ENCODE assay signal across 8 cellular contexts in genomic region chr12:80472912-80473500, GRCh38. TPM values are rescaled to one million over a fixed set of nuclear protein-coding genes. Genes with fewer than 3 reads are reported as not detected.
DNase-seq lines count a peak whose midpoint lies in the region; ATAC-seq, FAIRE-seq and TF ChIP-seq lines count a peak whose summit lies in the region.

No MANE protein-coding gene starts in this region.

- no peaks in the 10 kb centered on the region for H4K20me1 ChIP-seq in smooth muscle cell (ENCODE audit: low read depth)

- no peak overlapping the region for H3K27ac Mint-ChIP-seq in stimulated activated effector memory CD8-positive, alpha-beta T cell treated with anti-CD3 and anti-CD28 coated beads, Interleukin-12 subunit alpha, Interleukin-12 subunit beta, amount 100 ng/mL, for 72 hours

- no peaks in the 10 kb centered on the region for H3K79me2 ChIP-seq in smooth muscle cell (ENCODE audit: low read depth)

- H3K36me3 ChIP-seq in smooth muscle cell (ENCODE audit: low read depth), result no peaks in the 10 kb centered on the region

- peak overlapping the region; percentile 87 for H2AFZ ChIP-seq in smooth muscle cell (ENCODE audit: low read depth)

- no peaks in the 10 kb centered on the region for H3K4me1 ChIP-seq in smooth muscle cell (ENCODE audit: low read depth)

- ATAC-seq in stimulated activated effector memory CD8-positive, alpha-beta T cell treated with anti-CD3 and anti-CD28 coated beads, Interleukin-12 subunit alpha, Interleukin-12 subunit beta, amount 100 ng/mL, for 72 hours, result no peak

- no peak for FAIRE-seq in GM19239 (lab: Jason Lieb, UNC)

- H3K4me1 Mint-ChIP-seq in stimulated activated effector memory CD8-positive, alpha-beta T cell treated with anti-CD3 and anti-CD28 coated beads, Interleukin-12 subunit alpha, Interleukin-12 subunit beta, amount 100 ng/mL, for 72 hours, result no peaks in the 10 kb centered on the region

- no peak overlapping the region for H3K4me2 ChIP-seq in smooth muscle cell

- no peaks in the 10 kb centered on the region for H3K36me3 Mint-ChIP-seq in stimulated activated effector memory CD8-positive, alpha-beta T cell treated with anti-CD3 and anti-CD28 coated beads, Interleukin-12 subunit alpha, Interleukin-12 subunit beta, amount 100 ng/mL, for 72 hours

- no peak overlapping the region for H3K4me3 ChIP-seq in fibroblast of villous mesenchyme (ENCODE audit: low read depth, low read length)
- no peak overlapping the region for H3K4me3 ChIP-seq in smooth muscle cell

- H3K27ac ChIP-seq in smooth muscle cell (ENCODE audit: low read depth), result no peak overlapping the region

- H3K9ac ChIP-seq in smooth muscle cell (ENCODE audit: low read depth), result no peak overlapping the region

- DNase-seq in COLO668 (lab: John Stamatoyannopoulos, UW; ENCODE audit: unreplicated experiment) (peak; percentile 29), GM20000 (ENCODE audit: low spot score) (peak; percentile 15), M059J (ENCODE audit: low read depth) (peak; percentile 59), SK-N-DZ (ENCODE audit: low spot score) (peak; percentile 21), fibroblast of villous mesenchyme (ENCODE audit: low read depth) (peak; percentile 78), smooth muscle cell (lab: John Stamatoyannopoulos, UW; ENCODE audit: unreplicated experiment) (no peak), GM19239 (ENCODE audit: insufficient read length, low spot score) (no peak)
- no peak for DNase-seq in stimulated activated effector memory CD8-positive, alpha-beta T cell treated with anti-CD3 and anti-CD28 coated beads, Interleukin-12 subunit alpha, Interleukin-12 subunit beta, amount 100 ng/mL, for 72 hours (ENCODE audit: low spot score in 2 of 2)

- H3K9me3 ChIP-seq in smooth muscle cell (replicated peaks; ENCODE audit: low read depth), result no peaks in the 10 kb centered on the region

- TF ChIP-seq CTCF in GM20000 (IDR thresholded peaks at IDR 0.05; ENCODE audit: extremely low read depth, missing control alignments) (peak; percentile 33), fibroblast of villous mesenchyme (IDR thresholded peaks at IDR 0.05; ENCODE audit: insufficient read depth, low read depth, low read length) (peak; percentile 64), smooth muscle cell (IDR thresholded peaks at IDR 0.05; ENCODE audit: borderline replicate concordance, insufficient read depth, poor library complexity, severe bottlenecking) (peak; percentile 67)

- H3K4me3 Mint-ChIP-seq in stimulated activated effector memory CD8-positive, alpha-beta T cell treated with anti-CD3 and anti-CD28 coated beads, Interleukin-12 subunit alpha, Interleukin-12 subunit beta, amount 100 ng/mL, for 72 hours, result no peak overlapping the region

- 7% methylated on average over 4 of the region's 4 CpGs for WGBS in smooth muscle cell (ENCODE audit: low lambda C conversion rate)

- no peaks in the 10 kb centered on the region for H3F3A ChIP-seq in smooth muscle cell (ENCODE audit: low read depth)

- no peaks in the 10 kb centered on the region for H3K27me3 ChIP-seq in smooth muscle cell (ENCODE audit: low read depth)

- H3K9me3 Mint-ChIP-seq in stimulated activated effector memory CD8-positive, alpha-beta T cell treated with anti-CD3 and anti-CD28 coated beads, Interleukin-12 subunit alpha, Interleukin-12 subunit beta, amount 100 ng/mL, for 72 hours, result no peaks in the 10 kb centered on the region

RNA-seq across cellular contexts. Expression of gene PTPRQ, which starts 29.0 kb away (rescaled TPM):
- total RNA-seq in M059J (2014; rRNA removed; shearing (Covaris generic)), result 0.22 and 0.27 TPM in 2 replicates
- polyA plus RNA-seq in SK-N-DZ (2014; cell fraction: cytosol; rRNA removed), result not detected in 2 replicates
- polyA plus RNA-seq in SK-N-DZ (2014; cell fraction: nucleus; rRNA removed), result 0.04 TPM in 1 of 2 replicates, not detected in the other
- total RNA-seq in fibroblast of villous mesenchyme (0.32 and 5.6 TPM in 2 replicates), smooth muscle cell (0.04 TPM in 2 replicates)
- not detected in 2 replicates for polyA plus RNA-seq in smooth muscle cell

Comparison
In these comparisons a context has a peak if more than half of its experiments do, and no peak if none do; other contexts are left out.
1. DNase-seq: peak in COLO668 (single experiment), GM20000 (single experiment), M059J (single experiment), SK-N-DZ (single experiment) and fibroblast of villous mesenchyme (single experiment); none in smooth muscle cell (single experiment), GM19239 (single experiment) and stimulated activated effector memory CD8-positive, alpha-beta T cell treated with anti-CD3 and anti-CD28 coated beads, Interleukin-12 subunit alpha, Interleukin-12 subunit beta, amount 100 ng/mL, for 72 hours (0 of 2).
2. Peak in every context shown above with its lines, with median percentiles within 50 percentile points of each other: CTCF ChIP-seq.